Comparison of ENCODE assay signal across 8 cellular contexts in the genomic region with DNA sequence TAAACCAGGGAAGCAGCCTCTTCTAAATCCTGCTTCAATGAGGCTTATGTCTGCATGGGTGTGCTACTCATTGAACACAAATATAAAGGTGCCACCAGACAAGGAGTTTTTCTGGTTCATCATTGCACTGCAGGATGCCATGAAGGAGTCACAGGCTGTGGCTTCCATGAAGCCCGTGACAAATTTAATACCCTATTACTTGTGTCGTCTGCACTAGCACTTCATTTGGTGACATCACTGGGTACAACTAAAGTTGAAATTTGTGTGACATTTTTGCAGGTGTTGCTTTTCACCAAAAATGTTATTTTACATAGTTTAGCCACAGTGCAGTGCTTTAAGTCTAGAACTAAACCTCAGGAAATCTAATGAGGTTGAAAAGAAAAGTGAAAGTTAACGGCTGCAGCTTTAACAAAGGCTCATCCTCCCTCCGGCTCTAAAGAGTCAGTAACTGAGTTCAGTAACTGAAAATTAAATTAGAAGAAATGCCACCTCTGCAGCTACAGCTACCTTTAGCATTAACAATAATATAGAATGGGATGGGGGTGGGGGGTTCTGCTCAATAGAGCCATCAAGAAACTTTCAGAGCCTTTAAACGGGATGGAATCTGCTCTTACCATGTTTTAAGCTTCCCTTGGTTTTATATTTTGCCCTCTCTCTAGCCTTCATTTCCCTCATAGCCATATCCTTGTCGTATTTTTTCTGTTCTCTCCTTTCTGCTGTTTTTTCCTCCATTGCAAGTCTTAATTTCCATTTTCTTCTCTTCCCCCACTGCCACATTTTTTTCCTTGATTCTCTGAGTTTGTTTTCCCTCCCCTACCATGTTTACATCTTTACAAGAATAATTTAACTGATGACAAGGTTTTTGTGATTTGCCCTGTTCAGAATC.
A peak's percentile ranks its signal among the peaks of the same experiment; 100 is the strongest.
DNase-seq lines count a peak whose midpoint lies in the region; ATAC-seq and TF ChIP-seq lines count a peak whose summit lies in the region.

No MANE protein-coding gene starts in this region.

- H3K9me3 Mint-ChIP-seq in memory B cell = no peaks in the 10 kb centered on the region

- peak overlapping the region; percentile 89 for H2AFZ ChIP-seq in DND-41 (ENCODE audit: low read depth, low read length)

- H3K27me3 ChIP-seq in DND-41 (ENCODE audit: insufficient read depth, low read length, poor library complexity) (no peaks in the 10 kb centered on the region), adipocyte (replicated peaks; ENCODE audit: control insufficient read depth, insufficient read depth, low read length) (peaks cover 9% of the 10 kb centered on the region)

- H3K27me3 Mint-ChIP-seq in memory B cell = peaks cover 4% of the 10 kb centered on the region

- H3K36me3 ChIP-seq in DND-41 (ENCODE audit: insufficient read depth, low read length) (no peaks in the 10 kb centered on the region), adipocyte (ENCODE audit: control insufficient read depth, insufficient read depth, low read length, severe bottlenecking) (no peaks in the 10 kb centered on the region)

- no peaks in the 10 kb centered on the region for H3K36me3 Mint-ChIP-seq in memory B cell

- H4K20me1 ChIP-seq in DND-41 (ENCODE audit: insufficient read depth, low read length) = no peaks in the 10 kb centered on the region

- peak overlapping the region; percentile 39 to 62; a peak in 3 of 4 replicates for H3K4me3 ChIP-seq in DND-41 (ENCODE audit: low read depth in 1 of 2, low read length in 2 of 2)
- H3K4me3 ChIP-seq in adipocyte (ENCODE audit: low read length) = peak overlapping the region; percentile 80

- H3K4me3 Mint-ChIP-seq in memory B cell = peak overlapping the region; percentile 91

- H3K9ac ChIP-seq in DND-41 (ENCODE audit: low read depth, low read length) = peak overlapping the region; percentile 69
- peak overlapping the region; percentile 67 for H3K9ac ChIP-seq in adipocyte (ENCODE audit: low read length)

- H3K4me2 ChIP-seq in DND-41 (ENCODE audit: insufficient read depth, low read length) = peak overlapping the region; percentile 74

- peak overlapping the region; percentile 40 for H3K27ac Mint-ChIP-seq in memory B cell

- H3K4me1 ChIP-seq in DND-41 (ENCODE audit: insufficient read depth, low read length) (peaks cover 20% of the 10 kb centered on the region), adipocyte (ENCODE audit: control insufficient read depth, insufficient read depth, low read length) (no peaks in the 10 kb centered on the region)

- H3K9me3 ChIP-seq in DND-41 (ENCODE audit: insufficient read depth, low read length, severe bottlenecking) (no peaks in the 10 kb centered on the region), adipocyte (ENCODE audit: control insufficient read depth, low read length) (no peaks in the 10 kb centered on the region)

- H3K27ac ChIP-seq in DND-41 (ENCODE audit: low read length) = peak overlapping the region; percentile 96

- no peak for TF ChIP-seq CTCF in DND-41 (IDR thresholded peaks at IDR 0.05; ENCODE audit: borderline replicate concordance, extremely low read depth, low read length, poor library complexity, severe bottlenecking)

- H3K4me1 Mint-ChIP-seq in memory B cell = peaks cover 4% of the 10 kb centered on the region

- DNase-seq in DND-41 = peak; percentile 43
- peak; percentile 40 for DNase-seq in adipocyte (ENCODE audit: low read depth)
- no peak for DNase-seq in memory B cell (ENCODE audit: low spot score in 2 of 2)
- no peak for DNase-seq in islet precursor cell
- no peak for DNase-seq in SHP77 (lab: John Stamatoyannopoulos, UW)
- DNase-seq in AG08396 (ENCODE audit: low spot score) = no peak

- peak; percentile 87 for ATAC-seq in DND-41 (ENCODE audit: insufficient read depth, low read depth)
- peak; percentile 92 for ATAC-seq in GM19455 (IDR thresholded peaks at IDR 0.05; ENCODE audit: unreplicated experiment)
- ATAC-seq in HG03442 (IDR thresholded peaks at IDR 0.05; ENCODE audit: unreplicated experiment) = peak; percentile 81
- ATAC-seq in memory B cell (ENCODE audit: low read depth) = peak; percentile 63

- no peaks in the 10 kb centered on the region for H3K79me2 ChIP-seq in DND-41 (ENCODE audit: insufficient read depth, low read length)

Comparison
In these comparisons a context has a peak if more than half of its experiments do, and no peak if none do; other contexts are left out.
1. DNase-seq: peak in DND-41 (single experiment) and adipocyte (single experiment); none in memory B cell (0 of 2), islet precursor cell (single experiment), SHP77 (0 of 2) and AG08396 (single experiment).
2. Peak in every context shown above with its lines, with median percentiles within 50 percentile points of each other: ATAC-seq.